In the genomic region with DNA sequence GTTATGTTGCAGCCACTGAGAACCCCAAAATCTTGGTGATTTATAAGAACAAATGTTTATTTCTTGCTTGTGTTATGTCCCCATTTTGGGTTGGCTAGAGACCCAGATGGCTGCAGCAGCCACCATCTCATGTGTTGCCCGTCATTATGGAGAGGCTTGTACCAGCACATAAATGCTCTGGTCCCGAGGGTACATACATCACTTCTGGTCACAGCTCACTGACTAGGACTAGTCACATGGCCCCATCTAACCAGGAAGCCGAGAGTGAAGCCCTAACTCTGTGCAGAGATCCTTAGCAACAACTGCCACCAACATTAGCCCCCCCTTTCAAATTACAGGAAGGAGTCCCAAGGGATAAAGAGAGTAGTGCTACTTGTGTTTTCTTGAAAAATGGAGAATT, we compare ENCODE assay signal across 9 cellular contexts. TPM values are rescaled to one million over a fixed set of nuclear protein-coding genes. Genes with fewer than 3 reads are reported as not detected.
A peak's percentile ranks its signal among the peaks of the same experiment; 100 is the strongest.
DNase-seq lines count a peak whose midpoint lies in the region; ATAC-seq and TF ChIP-seq lines count a peak whose summit lies in the region.
"Had no signal": no experiment of that assay in that cellular context is flagged by ENCODE, and none has a peak within 500 bp of the region (broad histone marks: within the 10 kb centered on the region; RNA-seq: fewer than 3 reads in every experiment).

No MANE protein-coding gene starts in this region.

- no peaks in the 10 kb centered on the region for H3K27me3 Mint-ChIP-seq in activated naive CD8-positive, alpha-beta T cell treated with anti-CD3 and anti-CD28 coated beads for 36 hours
- no peaks in the 10 kb centered on the region for H3K27me3 Mint-ChIP-seq in progenitor cell of endocrine pancreas

- no peaks in the 10 kb centered on the region for H4K20me1 ChIP-seq in Karpas-422 (ENCODE audit: insufficient read depth, low read depth, low read length)

- TF ChIP-seq EP300 in gastroesophageal sphincter (IDR thresholded peaks at IDR 0.05) = no peak

- H3K36me3 Mint-ChIP-seq in activated naive CD8-positive, alpha-beta T cell treated with anti-CD3 and anti-CD28 coated beads for 36 hours = peaks cover 7% of the 10 kb centered on the region
- H3K36me3 Mint-ChIP-seq in progenitor cell of endocrine pancreas (ENCODE audit: insufficient read depth) = peaks cover 4% of the 10 kb centered on the region

- H3K4me1 Mint-ChIP-seq in activated naive CD8-positive, alpha-beta T cell treated with anti-CD3 and anti-CD28 coated beads for 36 hours = peaks cover 11% of the 10 kb centered on the region
- peaks cover 46% of the 10 kb centered on the region for H3K4me1 Mint-ChIP-seq in progenitor cell of endocrine pancreas (ENCODE audit: low read depth)

- H3K4me3 Mint-ChIP-seq in activated naive CD8-positive, alpha-beta T cell treated with anti-CD3 and anti-CD28 coated beads for 36 hours = no peak overlapping the region
- H3K4me3 Mint-ChIP-seq in progenitor cell of endocrine pancreas (ENCODE audit: low read depth) = no peak overlapping the region

- H3K4me3 ChIP-seq in Karpas-422 (ENCODE audit: low read length) (no peak overlapping the region; the same call in 1 of the 2 replicates), gastroesophageal sphincter (no peak overlapping the region)

- H3K4me1 ChIP-seq in Karpas-422 (ENCODE audit: low read length) (peaks cover 34% of the 10 kb centered on the region), gastroesophageal sphincter (peaks cover 0 to 41% (median 4%) of the 10 kb centered on the region in 3 donors)

- 44 to 70% methylated on average over 1 to 3 of the region's 3 CpGs for WGBS in gastroesophageal sphincter (ENCODE audit: low coverage in 1 of 2), 2 donors

- no peaks in the 10 kb centered on the region for H3K9me3 Mint-ChIP-seq in activated naive CD8-positive, alpha-beta T cell treated with anti-CD3 and anti-CD28 coated beads for 36 hours
- no peaks in the 10 kb centered on the region for H3K9me3 Mint-ChIP-seq in progenitor cell of endocrine pancreas (ENCODE audit: low read depth)

- TF ChIP-seq CTCF in gastroesophageal sphincter (IDR thresholded peaks at IDR 0.05) (no peak), progenitor cell of endocrine pancreas (IDR thresholded peaks at IDR 0.05; ENCODE audit: unreplicated experiment) (no peak)

- no peak overlapping the region for H3K27ac Mint-ChIP-seq in activated naive CD8-positive, alpha-beta T cell treated with anti-CD3 and anti-CD28 coated beads for 36 hours
- H3K27ac Mint-ChIP-seq in progenitor cell of endocrine pancreas = no peak overlapping the region

- DNase-seq in Karpas-422 = peak; percentile 95
- no peak for DNase-seq in LoVo (ENCODE audit: low spot score)
- DNase-seq in activated naive CD8-positive, alpha-beta T cell treated with anti-CD3 and anti-CD28 coated beads for 36 hours = no peak
- no peak for DNase-seq in left ventricle myocardium superior
- no peak for DNase-seq in progenitor cell of endocrine pancreas (ENCODE audit: low spot score, unreplicated experiment)
- DNase-seq: MM.1S had no signal

- peak; percentile 76 for ATAC-seq in GM18505 (IDR thresholded peaks at IDR 0.05; ENCODE audit: unreplicated experiment)
- peak; percentile 81 for ATAC-seq in GM21737 (IDR thresholded peaks at IDR 0.05; ENCODE audit: unreplicated experiment)
- ATAC-seq in gastroesophageal sphincter = peak; percentile 41
- ATAC-seq in left ventricle myocardium superior = no peak

- H2AFZ ChIP-seq in Karpas-422 (ENCODE audit: low read length) = 0 out of 2 replicates have a peak overlapping the region, but pooled peaks have one; percentile 7

- H3K9me2 ChIP-seq in Karpas-422 (replicated peaks; ENCODE audit: insufficient read depth, low read length) = no peaks in the 10 kb centered on the region

- H3K27me3 ChIP-seq in Karpas-422 (ENCODE audit: low read length) (no peaks in the 10 kb centered on the region), gastroesophageal sphincter (no peaks in the 10 kb centered on the region)

- TF ChIP-seq POLR2A in GM18505 (IDR thresholded peaks at IDR 0.05; ENCODE audit: borderline replicate concordance, extremely low read depth, insufficient read depth, insufficient read length) (no peak), gastroesophageal sphincter (IDR thresholded peaks at IDR 0.05) (no peak)

- peak overlapping the region; percentile 57 for H3K4me2 ChIP-seq in Karpas-422 (ENCODE audit: low read depth, low read length, poor library complexity, severe bottlenecking)

- intact Hi-C loops in left ventricle myocardium superior (cut with micrococcal nuclease) = no loop called here

- H3K9me3 ChIP-seq in Karpas-422 (ENCODE audit: low read length) (no peaks in the 10 kb centered on the region), gastroesophageal sphincter (no peaks in the 10 kb centered on the region)

- H3K27ac ChIP-seq in Karpas-422 (ENCODE audit: low read length) (peak overlapping the region; percentile 54), gastroesophageal sphincter (peak overlapping the region in 1 of 4 donors; percentile 23)

- no peak overlapping the region for H3K9ac ChIP-seq in Karpas-422 (ENCODE audit: low read length)

- H3K79me2 ChIP-seq in Karpas-422 (ENCODE audit: low read length) = peaks cover 3% of the 10 kb centered on the region; the same call in 1 of the 2 replicates

- no peaks in the 10 kb centered on the region for H3K36me3 ChIP-seq in Karpas-422 (ENCODE audit: insufficient read depth, low read length)
- H3K36me3 ChIP-seq in gastroesophageal sphincter = peaks cover 16 to 46% of the 10 kb centered on the region in 2 donors

RNA-seq across cellular contexts. Expression of a gene that starts 25.5 kb away (rescaled TPM):
- total RNA-seq in Karpas-422 (2014; rRNA removed; shearing (Covaris generic); ENCODE audit: low replicate concordance) = 35.2 and 75.7 TPM in 2 replicates
- 10 to 100 TPM; 21.3 to 36.7 (median 28.1) TPM for total RNA-seq in gastroesophageal sphincter
- 10 to 100 TPM; 30.7 to 31.0 TPM for total RNA-seq in activated naive CD8-positive, alpha-beta T cell treated with anti-CD3 and anti-CD28 coated beads for 36 hours
- total RNA-seq in left ventricle myocardium superior = 10.5 TPM
- 54.4 and 57.6 TPM in 2 replicates for total RNA-seq in progenitor cell of endocrine pancreas
